20 cellular contexts compared by ENCODE assay signal in genomic region chr22:19201130-19201857, GRCh38. TPM values are rescaled to one million over a fixed set of nuclear protein-coding genes. Genes with fewer than 3 reads are reported as not detected.
A peak's percentile ranks its signal among the peaks of the same experiment; 100 is the strongest.
DNase-seq lines count a peak whose midpoint lies in the region; ATAC-seq and TF ChIP-seq lines count a peak whose summit lies in the region.
"Had no signal": no experiment of that assay in that cellular context is flagged by ENCODE, and none has a peak within 500 bp of the region (broad histone marks: within the 10 kb centered on the region; RNA-seq: fewer than 3 reads in every experiment).

No MANE protein-coding gene starts in this region.

- H3K4me3 Mint-ChIP-seq in WTC11 (no peak overlapping the region), endothelial cell (ENCODE audit: unreplicated experiment) (peak overlapping the region; percentile 54), progenitor cell of endocrine pancreas (ENCODE audit: low read depth) (no peak overlapping the region)
- H3K4me3 Mint-ChIP-seq: CD8-positive, alpha-beta T cell; H9; HFFc6 had no signal

- peaks cover 2% of the 10 kb centered on the region; the same call in 1 of the 2 replicates for H3K36me3 ChIP-seq in H7 (replicated peaks; ENCODE audit: control insufficient read depth, insufficient read depth, low read length)

- CTCF ChIA-PET in WTC11 (lab: Charles Lee) = no interaction called here
- CTCF ChIA-PET in HEK293T (lab: Yijun Ruan, JAX) = no interaction called here

- DNase-seq in H7 (peak; percentile 45), WTC11 (ENCODE audit: low spot score) (no peak), endothelial cell (ENCODE audit: low spot score) (no peak), posterior vena cava (ENCODE audit: low spot score) (peak; percentile 54), HEK293T (ENCODE audit: extremely low spot score) (no peak), progenitor cell of endocrine pancreas (ENCODE audit: low spot score, unreplicated experiment) (no peak), ureter (ENCODE audit: low spot score) (no peak)
- DNase-seq: CD8-positive, alpha-beta T cell; DMS 273 treated with DMSO at 0.1 percent for 48 hours; DMS79; EL; GDM1; GOT3; H9; HFFc6 had no signal

- peaks cover 5% of the 10 kb centered on the region for H3K9me3 Mint-ChIP-seq in WTC11
- H3K9me3 Mint-ChIP-seq in endothelial cell (ENCODE audit: unreplicated experiment) = no peaks in the 10 kb centered on the region
- peaks cover 3% of the 10 kb centered on the region for H3K9me3 Mint-ChIP-seq in progenitor cell of endocrine pancreas (ENCODE audit: low read depth)
- H3K9me3 Mint-ChIP-seq: CD8-positive, alpha-beta T cell; H9; HFFc6 had no signal

- H3K27me3 Mint-ChIP-seq in WTC11 (ENCODE audit: low read depth) = no peaks in the 10 kb centered on the region
- H3K27me3 Mint-ChIP-seq in endothelial cell (ENCODE audit: unreplicated experiment) = peaks cover 8% of the 10 kb centered on the region
- H3K27me3 Mint-ChIP-seq in progenitor cell of endocrine pancreas = no peaks in the 10 kb centered on the region

- intact Hi-C loops in posterior vena cava (cut with DNase I) = no loop called here

- H3K36me3 Mint-ChIP-seq in WTC11 = peaks cover 13% of the 10 kb centered on the region; the same call in 1 of the 2 replicates
- H3K36me3 Mint-ChIP-seq in endothelial cell (ENCODE audit: low read depth, unreplicated experiment) = peaks cover 47% of the 10 kb centered on the region
- H3K36me3 Mint-ChIP-seq in progenitor cell of endocrine pancreas (ENCODE audit: insufficient read depth) = no peaks in the 10 kb centered on the region
- H3K36me3 Mint-ChIP-seq: CD8-positive, alpha-beta T cell had no signal

- H3K27ac Mint-ChIP-seq in WTC11 (peak overlapping the region; percentile 77; the same call in 1 of the 2 replicates), endothelial cell (ENCODE audit: unreplicated experiment) (no peak overlapping the region), progenitor cell of endocrine pancreas (no peak overlapping the region)
- H3K27ac Mint-ChIP-seq: CD8-positive, alpha-beta T cell; HFFc6 had no signal

- TF ChIP-seq CTCF in WTC11 (IDR thresholded peaks at IDR 0.05) (no peak), endothelial cell (IDR thresholded peaks at IDR 0.05; ENCODE audit: unreplicated experiment) (no peak), progenitor cell of endocrine pancreas (IDR thresholded peaks at IDR 0.05; ENCODE audit: unreplicated experiment) (no peak)

- POLR2A ChIA-PET in WTC11 (lab: Charles Lee) (no interaction called here), HEK293T (lab: Yijun Ruan, JAX) (interaction anchor here (1.1 kb wide), 2 partner anchors 13 to 23 kb away, joined by 3 read pairs; partner anchors contain the start of gene SLC25A1)

- H3K4me3 ChIP-seq in H7 (ENCODE audit: insufficient read depth, low read depth, low read length) = no peak overlapping the region
- H3K4me3 ChIP-seq: GM12878 had no signal

- H3K4me1 Mint-ChIP-seq in WTC11 (no peaks in the 10 kb centered on the region), endothelial cell (ENCODE audit: unreplicated experiment) (no peaks in the 10 kb centered on the region), progenitor cell of endocrine pancreas (ENCODE audit: low read depth) (no peaks in the 10 kb centered on the region)

- ATAC-seq in WTC11 = no peak
- ATAC-seq in GM21825 (IDR thresholded peaks at IDR 0.05; ENCODE audit: unreplicated experiment) = no peak
- ATAC-seq: CD8-positive, alpha-beta T cell; GM12878; HCT116 had no signal

- H3K27me3 ChIP-seq in H7 (ENCODE audit: control insufficient read depth, insufficient read depth, low read length) = no peaks in the 10 kb centered on the region

TF ChIP-seq in WTC11, 78 proteins besides CTCF, POLR2A, EP300 and RAD21 (continues in another document):
- no peak for TF ChIP-seq USF2 (CRISPR knock-in tag; IDR thresholded peaks at IDR 0.05)
- no peak for TF ChIP-seq ZNF281 (CRISPR knock-in tag; IDR thresholded peaks at IDR 0.05)
- TF ChIP-seq ZNF396 (CRISPR knock-in tag; IDR thresholded peaks at IDR 0.05; ENCODE audit: borderline replicate concordance) = no peak
- TF ChIP-seq NR1H2 (CRISPR knock-in tag; IDR thresholded peaks at IDR 0.05) = no peak

TF ChIP-seq in HEK293T, 16 proteins besides CTCF, POLR2A, EP300 and RAD21:
- TF ChIP-seq FOXK2 (IDR thresholded peaks at IDR 0.05) (no peak), TARDBP (IDR thresholded peaks at IDR 0.05) (no peak), BHLHE40 (IDR thresholded peaks at IDR 0.05; ENCODE audit: borderline replicate concordance) (no peak), FOXA1 (IDR thresholded peaks at IDR 0.05) (no peak), NFRKB (IDR thresholded peaks at IDR 0.05) (no peak), ELF4 (IDR thresholded peaks at IDR 0.05) (no peak), LEF1 (IDR thresholded peaks at IDR 0.05; ENCODE audit: borderline replicate concordance) (no peak), ARNT (IDR thresholded peaks at IDR 0.05) (no peak), ZNF384 (IDR thresholded peaks at IDR 0.05) (no peak), FOXM1 (IDR thresholded peaks at IDR 0.05; ENCODE audit: borderline replicate concordance) (no peak), PKNOX1 (IDR thresholded peaks at IDR 0.05) (no peak), CTBP1 (IDR thresholded peaks at IDR 0.05; ENCODE audit: borderline replicate concordance) (no peak), HDGF (IDR thresholded peaks at IDR 0.05; ENCODE audit: borderline replicate concordance) (no peak), SP1 (IDR thresholded peaks at IDR 0.05) (no peak), SUZ12 (IDR thresholded peaks at IDR 0.05) (no peak), L3MBTL2 (conservative IDR thresholded peaks at IDR 0.05) (no peak)

RNA-seq across cellular contexts. Expression of gene SLC25A1, which starts 22.8 kb away (rescaled TPM):
- total RNA-seq in H7 (2014; rRNA removed; shearing (Covaris generic)) = 171 and 188 TPM in 2 replicates
- total RNA-seq in WTC11 (2021) (201 to 213 TPM (median 204 TPM) in 3 replicates), endothelial cell (ENCODE audit: unreplicated experiment) (79.2 TPM), posterior vena cava (10 to 100 TPM; 46.2 to 47.8 TPM), progenitor cell of endocrine pancreas (99.8 and 111 TPM in 2 replicates), ureter (69.9 TPM)

RNA-seq across cellular contexts. Expression of gene GSC2, which starts 51.2 kb away (rescaled TPM):
- total RNA-seq in H7 (2014; rRNA removed; shearing (Covaris generic)) = 0.78 TPM in 1 of 2 replicates, not detected in the other
- total RNA-seq in WTC11 (2021) (0.44 to 0.68 TPM in 2 of 3 replicates, not detected in the other), endothelial cell (ENCODE audit: unreplicated experiment) (not detected), posterior vena cava (not detected), progenitor cell of endocrine pancreas (not detected in 2 replicates), ureter (not detected)
- total RNA-seq: A172; A673; CD8-positive, alpha-beta T cell; GM12878; HFFc6 had no signal

RNA-seq across cellular contexts. Expression of gene ESS2, which starts 56.8 kb away (rescaled TPM):
- 17.6 and 28.4 TPM in 2 replicates for total RNA-seq in H7 (2014; rRNA removed; shearing (Covaris generic))
- total RNA-seq in WTC11 (2021) (18.0 to 19.3 TPM (median 18.3 TPM) in 3 replicates), endothelial cell (ENCODE audit: unreplicated experiment) (19.1 TPM), posterior vena cava (10 to 100 TPM; 10.2 to 11.5 TPM), progenitor cell of endocrine pancreas (18.7 and 20.4 TPM in 2 replicates), ureter (14.6 TPM)

Comparison
In these comparisons a context has a peak if more than half of its experiments do, and no peak if none do; other contexts are left out.
1. DNase-seq: peak in H7 (single experiment) and posterior vena cava (single experiment); none in WTC11 (single experiment), endothelial cell (single experiment), HEK293T (single experiment), progenitor cell of endocrine pancreas (single experiment) and ureter (single experiment).